In the genomic region with DNA sequence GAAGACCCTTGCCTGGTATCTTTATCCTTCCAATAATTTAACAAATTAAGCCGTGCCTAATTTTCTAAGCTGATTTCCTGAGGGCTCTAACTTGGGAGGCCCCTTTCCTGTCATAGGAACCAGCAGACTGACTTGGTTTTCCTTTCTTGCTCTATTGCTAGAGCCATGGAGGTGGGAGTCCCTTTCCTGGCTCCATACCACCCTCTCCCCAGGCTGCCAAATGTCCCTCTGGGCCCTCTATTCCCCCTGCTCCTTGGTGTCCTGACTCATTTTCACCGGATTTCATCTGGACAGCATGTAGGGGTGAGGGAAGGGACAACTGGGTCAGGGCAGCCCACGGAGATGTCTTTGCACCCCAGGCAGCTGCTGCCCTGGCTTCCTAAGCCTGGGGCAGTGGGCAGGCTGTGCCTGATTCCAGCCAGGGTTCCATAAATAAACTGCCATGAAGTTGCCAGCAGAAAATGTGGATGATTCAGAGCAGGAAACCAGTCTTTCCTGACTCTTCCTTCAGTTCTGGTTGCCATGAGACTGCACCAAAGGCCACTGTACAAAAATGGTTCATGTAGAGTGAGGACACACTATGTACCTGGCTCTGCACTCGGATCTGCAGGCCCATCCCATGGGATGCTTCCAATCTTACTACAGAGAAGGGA, we compare ENCODE assay signal across 17 cellular contexts. TPM values are rescaled to one million over a fixed set of nuclear protein-coding genes. Genes with fewer than 3 reads are reported as not detected.
A peak's percentile ranks its signal among the peaks of the same experiment; 100 is the strongest.
DNase-seq lines count a peak whose midpoint lies in the region; ATAC-seq and TF ChIP-seq lines count a peak whose summit lies in the region.
"Had no signal": no experiment of that assay in that cellular context is flagged by ENCODE, and none has a peak within 500 bp of the region (broad histone marks: within the 10 kb centered on the region; RNA-seq: fewer than 3 reads in every experiment).

No MANE protein-coding gene starts in this region.

- H3K9me3 ChIP-seq in HCT116 (ENCODE audit: control insufficient read depth in 1 of 2, insufficient read depth in 1 of 2, low read depth in 1 of 2, low read length in 2 of 2) (no peaks in the 10 kb centered on the region), tibial artery (no peaks in the 10 kb centered on the region)
- H3K9me3 ChIP-seq: thyroid gland had no signal

- H3K9me2 ChIP-seq in HCT116 (ENCODE audit: insufficient read depth) = no peaks in the 10 kb centered on the region; the same call in 1 of the 2 replicates

- no peak for TF ChIP-seq RAD21 in HCT116 (IDR thresholded peaks at IDR 0.05; ENCODE audit: low read depth)

- H3K4me1 ChIP-seq in HCT116 (ENCODE audit: control insufficient read depth in 1 of 2, insufficient read depth in 2 of 2, low read length in 2 of 2) = peaks cover 0 to 6% of the 10 kb centered on the region in 2 experiments; a peak in 1 of 4 replicates
- peaks cover 0 to 17% (median 10%) of the 10 kb centered on the region in 4 donors for H3K4me1 ChIP-seq in tibial artery
- H3K4me1 ChIP-seq: thyroid gland had no signal

- no peak overlapping the region for H3K9ac ChIP-seq in HCT116 (ENCODE audit: low read length)

- H4K20me1 ChIP-seq in HCT116 (ENCODE audit: insufficient read depth) = no peaks in the 10 kb centered on the region

- no peak for TF ChIP-seq POLR2A in HCT116 (IDR thresholded peaks at IDR 0.05; ENCODE audit: borderline replicate concordance, extremely low read depth, insufficient read depth, insufficient read length)

- no TSS peak for BruUV-seq in HCT116 (replicated peaks; lab: Mats Ljungman, UMichigan)

- H3K79me2 ChIP-seq in HCT116 (ENCODE audit: insufficient read depth, low read length) = no peaks in the 10 kb centered on the region

- H3K36me3 ChIP-seq in HCT116 (ENCODE audit: control insufficient read depth in 1 of 2, insufficient read depth in 2 of 2, low read length in 2 of 2) = no peaks in the 10 kb centered on the region
- H3K36me3 ChIP-seq in tibial artery = no peaks in the 10 kb centered on the region
- H3K36me3 ChIP-seq: thyroid gland had no signal

- peak overlapping the region; percentile 7; the same call in 1 of the 2 replicates for H3K4me2 ChIP-seq in HCT116 (ENCODE audit: low read length)

- CTCF ChIA-PET in HCT116 (lab: Charles Lee) = no interaction called here

- intact Hi-C loops in HCT116 (cut with micrococcal nuclease) = no loop called here
- intact Hi-C loops in tibial artery (cut with DNase I; ENCODE audit: low total_unique reads) = no loop called here

- no peak for ATAC-seq in HCT116
- ATAC-seq in SK-N-SH treated with all-trans-retinoic acid at 6 μM for 48 hours = peak; percentile 71
- ATAC-seq in GM21717 (IDR thresholded peaks at IDR 0.05; ENCODE audit: unreplicated experiment) = no peak
- ATAC-seq: activated CD4-positive, alpha-beta T cell treated with anti-CD3 and anti-CD28 coated beads for 36 hours had no signal

- RAD21 ChIA-PET in HCT116 (lab: Charles Lee; ENCODE audit: low non-redundant PET in 1 of 2, low total read pairs in 2 of 2, uncharacterized antibody in 2 of 2, unreplicated experiment in 2 of 2) = no interaction called here

- DNase-seq in HCT116 (ENCODE audit: low read depth, low spot score) (no peak), kidney tubule cell (ENCODE audit: low spot score) (peak; percentile 34), tibial artery (no peak), G401 (ENCODE audit: low spot score) (no peak), T1000 (lab: John Stamatoyannopoulos, UW) (no peak)
- DNase-seq: activated CD4-positive, alpha-beta T cell treated with anti-CD3 and anti-CD28 coated beads for 36 hours; activated effector memory CD4-positive, alpha-beta T cell treated with anti-CD3 and anti-CD28 coated beads, Interleukin-2, amount 50 U/mL, for 16 hours; cortex of kidney; erythroblast; NCI-H1436 treated with DMSO at 0.1 percent for 48 hours; nucleus accumbens; T-helper 9 cell; thyroid gland had no signal

- no peaks in the 10 kb centered on the region for H3K27me3 ChIP-seq in HCT116 (ENCODE audit: insufficient read depth, low read length)
- no peaks in the 10 kb centered on the region for H3K27me3 ChIP-seq in tibial artery
- H3K27me3 ChIP-seq: thyroid gland had no signal

- in situ Hi-C loops in G401 (cut with HindIII; ENCODE audit: low sequenced_read_pairs) = no loop called here

- no peak for TF ChIP-seq CTCF in HCT116 (IDR thresholded peaks at IDR 0.05 in 2 of 3, conservative IDR thresholded peaks at IDR 0.05 in 1 of 3; ENCODE audit: borderline replicate concordance in 1 of 3, insufficient read depth in 1 of 3, low read depth in 2 of 3, low read length in 2 of 3)
- no peak for TF ChIP-seq CTCF in tibial artery (IDR thresholded peaks at IDR 0.05)

- H3K4me3 ChIP-seq in HCT116 (replicated peaks in 1 of 2; ENCODE audit: low read depth in 1 of 2, low read length in 2 of 2) (no peak overlapping the region), tibial artery (no peak overlapping the region)
- H3K4me3 ChIP-seq: skin epidermis, thyroid gland had no signal

- no peak overlapping the region for H2AFZ ChIP-seq in HCT116 (ENCODE audit: low read depth, low read length, poor library complexity, severe bottlenecking)

- H3K27ac ChIP-seq in HCT116 (ENCODE audit: low read depth, low read length) = no peak overlapping the region
- H3K27ac ChIP-seq in tibial artery = peak overlapping the region; percentile 44 to 47
- H3K27ac ChIP-seq: C4-2B, skin epidermis, thyroid gland had no signal

- POLR2A ChIA-PET in HCT116 (lab: Charles Lee) = no interaction called here

TF ChIP-seq in HCT116, 20 proteins besides CTCF, POLR2A, EP300 and RAD21:
- TF ChIP-seq SIN3A (IDR thresholded peaks at IDR 0.05; ENCODE audit: low read depth) = no peak
- no peak for TF ChIP-seq FOSL1 (IDR thresholded peaks at IDR 0.05; ENCODE audit: low read depth)
- TF ChIP-seq, protein P1, sequence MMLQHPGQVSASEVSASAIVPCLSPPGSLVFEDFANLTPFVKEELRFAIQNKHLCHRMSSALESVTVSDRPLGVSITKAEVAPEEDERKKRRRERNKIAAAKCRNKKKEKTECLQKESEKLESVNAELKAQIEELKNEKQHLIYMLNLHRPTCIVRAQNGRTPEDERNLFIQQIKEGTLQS (IDR thresholded peaks at IDR 0.05) = no peak
- no peak for TF ChIP-seq EZH2phosphoT487 (IDR thresholded peaks at IDR 0.05; ENCODE audit: borderline replicate concordance)
- TF ChIP-seq TCF7L2 (IDR thresholded peaks at IDR 0.05; ENCODE audit: borderline replicate concordance, extremely low read depth, insufficient read depth, insufficient read length) = no peak
- TF ChIP-seq CEBPB (IDR thresholded peaks at IDR 0.05; ENCODE audit: low read depth) = no peak
- TF ChIP-seq YY1 (IDR thresholded peaks at IDR 0.05; ENCODE audit: extremely low read depth, insufficient replicate concordance, low read depth, low read length) = no peak
- no peak for TF ChIP-seq EGR1 (IDR thresholded peaks at IDR 0.05; ENCODE audit: low read depth)

TF ChIP-seq in SK-N-SH treated with all-trans-retinoic acid at 6 μM for 48 hours, 23 proteins besides CTCF, POLR2A, EP300 and RAD21 (continues in another document):
- TF ChIP-seq TOX (CRISPR knock-in tag; IDR thresholded peaks at IDR 0.05; ENCODE audit: borderline replicate concordance) (no peak), ISL1 (CRISPR knock-in tag; IDR thresholded peaks at IDR 0.05) (no peak), RARB (CRISPR knock-in tag; IDR thresholded peaks at IDR 0.05) (no peak), ZFP3 (CRISPR knock-in tag; IDR thresholded peaks at IDR 0.05) (no peak), GLIS3 (CRISPR knock-in tag; IDR thresholded peaks at IDR 0.05) (no peak), PPARA (CRISPR knock-in tag; IDR thresholded peaks at IDR 0.05; ENCODE audit: borderline replicate concordance) (no peak), ZNF565 (CRISPR knock-in tag; conservative IDR thresholded peaks at IDR 0.05; ENCODE audit: low read depth) (no peak), TCF4 (CRISPR knock-in tag; IDR thresholded peaks at IDR 0.05; ENCODE audit: borderline replicate concordance) (no peak), BACH2 (CRISPR knock-in tag; IDR thresholded peaks at IDR 0.05; ENCODE audit: borderline replicate concordance) (no peak), ZFP30 (CRISPR knock-in tag; IDR thresholded peaks at IDR 0.05) (no peak), ZC3H10 (CRISPR knock-in tag; IDR thresholded peaks at IDR 0.05) (no peak)
- TF ChIP-seq, protein P2, sequence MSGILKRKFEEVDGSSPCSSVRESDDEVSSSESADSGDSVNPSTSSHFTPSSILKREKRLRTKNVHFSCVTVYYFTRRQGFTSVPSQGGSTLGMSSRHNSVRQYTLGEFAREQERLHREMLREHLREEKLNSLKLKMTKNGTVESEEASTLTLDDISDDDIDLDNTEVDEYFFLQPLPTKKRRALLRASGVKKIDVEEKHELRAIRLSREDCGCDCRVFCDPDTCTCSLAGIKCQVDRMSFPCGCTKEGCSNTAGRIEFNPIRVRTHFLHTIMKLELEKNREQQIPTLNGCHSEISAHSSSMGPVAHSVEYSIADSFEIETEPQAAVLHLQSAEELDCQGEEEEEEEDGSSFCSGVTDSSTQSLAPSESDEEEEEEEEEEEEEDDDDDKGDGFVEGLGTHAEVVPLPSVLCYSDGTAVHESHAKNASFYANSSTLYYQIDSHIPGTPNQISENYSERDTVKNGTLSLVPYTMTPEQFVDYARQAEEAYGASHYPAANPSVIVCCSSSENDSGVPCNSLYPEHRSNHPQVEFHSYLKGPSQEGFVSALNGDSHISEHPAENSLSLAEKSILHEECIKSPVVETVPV (CRISPR knock-in tag; IDR thresholded peaks at IDR 0.05) = no peak
- TF ChIP-seq, protein P3, sequence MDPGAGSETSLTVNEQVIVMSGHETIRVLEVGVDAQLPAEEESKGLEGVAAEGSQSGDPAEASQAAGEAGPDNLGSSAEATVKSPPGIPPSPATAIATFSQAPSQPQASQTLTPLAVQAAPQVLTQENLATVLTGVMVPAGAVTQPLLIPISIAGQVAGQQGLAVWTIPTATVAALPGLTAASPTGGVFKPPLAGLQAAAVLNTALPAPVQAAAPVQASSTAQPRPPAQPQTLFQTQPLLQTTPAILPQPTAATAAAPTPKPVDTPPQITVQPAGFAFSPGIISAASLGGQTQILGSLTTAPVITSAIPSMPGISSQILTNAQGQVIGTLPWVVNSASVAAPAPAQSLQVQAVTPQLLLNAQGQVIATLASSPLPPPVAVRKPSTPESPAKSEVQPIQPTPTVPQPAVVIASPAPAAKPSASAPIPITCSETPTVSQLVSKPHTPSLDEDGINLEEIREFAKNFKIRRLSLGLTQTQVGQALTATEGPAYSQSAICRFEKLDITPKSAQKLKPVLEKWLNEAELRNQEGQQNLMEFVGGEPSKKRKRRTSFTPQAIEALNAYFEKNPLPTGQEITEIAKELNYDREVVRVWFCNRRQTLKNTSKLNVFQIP (CRISPR knock-in tag; IDR thresholded peaks at IDR 0.05; ENCODE audit: borderline replicate concordance, low read depth) = no peak

RNA-seq across cellular contexts. Expression of a gene that starts 38.0 kb away (rescaled TPM):
- total RNA-seq in HCT116 (2021; ENCODE audit: unreplicated experiment) = 325 TPM
- polyA plus RNA-seq in HCT116 (2012) = 177 and 209 TPM in 2 replicates
- 453 and 578 TPM in 2 replicates for total RNA-seq in G401 (2014; rRNA removed; shearing (Covaris generic))
